In the genomic region with DNA sequence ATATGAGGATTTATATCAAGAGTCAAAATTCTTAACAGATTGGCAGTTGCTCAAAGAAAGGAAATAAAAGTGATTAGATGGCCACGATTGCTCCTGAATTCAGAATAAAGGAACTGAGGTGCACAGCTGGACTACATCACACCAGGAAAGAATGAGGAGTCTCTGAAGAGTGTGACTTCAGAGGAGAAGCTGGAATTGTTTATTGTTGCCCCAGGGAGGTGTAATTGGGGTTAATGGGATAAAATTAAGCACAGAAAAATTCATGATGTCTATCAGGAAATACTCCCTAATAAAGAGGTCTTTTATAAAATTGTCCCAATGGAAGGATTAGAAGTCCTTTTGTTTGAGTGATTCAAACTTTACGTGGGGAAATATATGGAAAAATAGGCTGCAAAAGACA, we compare ENCODE assay signal across 23 cellular contexts.
"Had no signal": no experiment of that assay in that cellular context is flagged by ENCODE, and none has a peak within 500 bp of the region (broad histone marks: within the 10 kb centered on the region; RNA-seq: fewer than 3 reads in every experiment).

No MANE protein-coding gene starts in this region.

- H3K9ac ChIP-seq: KMS-11, SK-N-SH had no signal

- H3K4me2 ChIP-seq: KMS-11, SK-N-SH had no signal

- ATAC-seq: K562, Panc1, PC-3, T-cell had no signal

- H3K4me3 ChIP-seq: K562 had no signal

- H3K9me3 ChIP-seq: SK-N-SH had no signal

- DNase-seq: MV-4-11, NCI-H1092, NCI-H1105 treated with DMSO at 0.1 percent for 48 hours, NCI-H1417 treated with DMSO at 0.1 percent for 48 hours, NCI-H1694, NCI-H187 treated with DMSO at 0.1 percent for 48 hours, NCI-H2029 treated with DMSO at 0.1 percent for 48 hours, NCI-H2171 treated with DMSO at 0.1 percent for 48 hours, NCI-H345, NCI-H446 treated with DMSO at 0.1 percent for 48 hours, NCI-H510A treated with DMSO at 0.1 percent for 48 hours, NCI-H526, NCI-H748 treated with DMSO at 0.1 percent for 48 hours, PC-3, SHP77, SK-N-SH, SW 1271, T-cell had no signal

- H3K27ac ChIP-seq: HL-60, KMS-11, RWPE1 had no signal

- H3K9me2 ChIP-seq: SK-N-SH had no signal
